ENCODE assay signal across 8 cellular contexts in the genomic region with DNA sequence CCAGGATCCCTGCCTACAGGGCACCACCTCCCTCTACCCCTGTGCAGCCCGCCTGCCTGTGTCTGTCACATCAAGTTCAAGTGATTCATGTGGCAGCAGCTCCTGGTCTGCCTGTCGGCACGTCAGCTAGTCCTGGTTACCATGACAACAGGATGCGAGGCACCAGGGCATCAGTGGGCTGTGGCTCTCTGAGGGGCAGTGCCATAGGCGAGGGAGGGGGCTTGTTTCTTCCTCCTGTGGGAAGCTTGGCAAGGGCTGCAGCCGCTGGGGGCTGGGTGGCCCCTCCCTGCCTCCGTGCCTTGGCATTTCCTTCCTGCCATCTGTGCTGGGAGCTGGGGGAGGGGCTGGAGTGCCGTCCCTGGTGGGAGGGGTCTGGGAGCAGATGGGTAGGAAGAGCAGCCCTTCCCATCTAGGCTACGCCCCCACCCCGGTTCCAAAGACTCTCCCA. TPM values are rescaled to one million over a fixed set of nuclear protein-coding genes. Genes with fewer than 3 reads are reported as not detected.
A peak's percentile ranks its signal among the peaks of the same experiment; 100 is the strongest.
DNase-seq lines count a peak whose midpoint lies in the region; ATAC-seq and TF ChIP-seq lines count a peak whose summit lies in the region.

No MANE protein-coding gene starts in this region.

- no peaks in the 10 kb centered on the region for H3K36me3 ChIP-seq in osteoblast (ENCODE audit: insufficient read depth, low read length)

- TF ChIP-seq CTCF in lower leg skin (IDR thresholded peaks at IDR 0.05): no peak
- TF ChIP-seq CTCF in osteoblast (IDR thresholded peaks at IDR 0.05; ENCODE audit: extremely low read depth, low read depth, low read length): no peak

- no peaks in the 10 kb centered on the region for H4K20me1 ChIP-seq in osteoblast (ENCODE audit: insufficient read depth, low read length)

- POLR2A ChIA-PET in activated CD4-positive, alpha-beta memory T cell treated with anti-CD3 and anti-CD28 coated beads for 36 hours (lab: Charles Lee): interaction anchor here (0.7 kb wide), 1 partner anchor 29 kb away, joined by 3 read pairs; no protein-coding TSS in a partner anchor

- no peak overlapping the region for H3K27ac ChIP-seq in osteoblast (ENCODE audit: low read depth, low read length)

- no peaks in the 10 kb centered on the region for H3K4me1 ChIP-seq in osteoblast (ENCODE audit: insufficient read depth, low read length)

- H3K27me3 Mint-ChIP-seq in activated CD4-positive, alpha-beta memory T cell treated with anti-CD3 and anti-CD28 coated beads for 36 hours: peaks cover 30% of the 10 kb centered on the region

- no peaks in the 10 kb centered on the region for H3K79me2 ChIP-seq in osteoblast (ENCODE audit: insufficient read depth, low read length)

- H3K4me2 ChIP-seq in osteoblast (ENCODE audit: insufficient read depth, low read length): no peak overlapping the region

- CTCF ChIA-PET in activated CD4-positive, alpha-beta memory T cell treated with anti-CD3 and anti-CD28 coated beads for 36 hours (lab: Charles Lee): interaction anchor here (1.0 to 1.2 kb wide), 2 partner anchors 19 to 735 kb away, joined by 3 read pairs; no protein-coding TSS in a partner anchor

- peaks cover 2% of the 10 kb centered on the region for H3K4me1 Mint-ChIP-seq in activated CD4-positive, alpha-beta memory T cell treated with anti-CD3 and anti-CD28 coated beads for 36 hours (ENCODE audit: low read depth)

- no peak overlapping the region for H2AFZ ChIP-seq in osteoblast (ENCODE audit: low read length)

- H3K27ac Mint-ChIP-seq in activated CD4-positive, alpha-beta memory T cell treated with anti-CD3 and anti-CD28 coated beads for 36 hours: no peak overlapping the region

- H3K4me3 ChIP-seq in lower leg skin (ENCODE audit: low read depth, poor library complexity, severe bottlenecking) (no peak overlapping the region), osteoblast (ENCODE audit: insufficient read depth, low read length) (no peak overlapping the region)

- peaks cover 20% of the 10 kb centered on the region for H3K27me3 ChIP-seq in osteoblast (ENCODE audit: insufficient read depth, low read length)

- H3K9me3 Mint-ChIP-seq in activated CD4-positive, alpha-beta memory T cell treated with anti-CD3 and anti-CD28 coated beads for 36 hours: peaks cover 7% of the 10 kb centered on the region

- intact Hi-C loops in activated CD4-positive, alpha-beta memory T cell treated with anti-CD3 and anti-CD28 coated beads for 36 hours (cut with micrococcal nuclease): no loop called here
- intact Hi-C loops in lower leg skin (cut with DNase I; ENCODE audit: low total_unique reads): no loop called here

- DNase-seq in EL (peak; percentile 55), NCI-H128 (lab: John Stamatoyannopoulos, UW; ENCODE audit: unreplicated experiment) (peak; percentile 90), lung microvascular endothelial cell (ENCODE audit: low read depth in 2 of 2) (peak; percentile 50 to 68), lower leg skin (ENCODE audit: low spot score in 2 of 2) (no peak), osteoblast (ENCODE audit: insufficient read length, low spot score, missing footprints) (no peak)
- DNase-seq in activated CD4-positive, alpha-beta memory T cell treated with anti-CD3 and anti-CD28 coated beads for 36 hours: peak; percentile 40

- WGBS in lower leg skin, 2 donors: 2 to 7% methylated on average over 8 to 10 of the region's 10 CpGs

- TF ChIP-seq POLR2A in lower leg skin (IDR thresholded peaks at IDR 0.05): no peak

- no peaks in the 10 kb centered on the region for H3K9me3 ChIP-seq in osteoblast (ENCODE audit: low read depth, low read length)

- H3K36me3 Mint-ChIP-seq in activated CD4-positive, alpha-beta memory T cell treated with anti-CD3 and anti-CD28 coated beads for 36 hours: peaks cover 2% of the 10 kb centered on the region

- ATAC-seq in HG03521 (IDR thresholded peaks at IDR 0.05; ENCODE audit: unreplicated experiment): no peak
- no peak for ATAC-seq in HG03175 (IDR thresholded peaks at IDR 0.05; ENCODE audit: unreplicated experiment)

- H3K4me3 Mint-ChIP-seq in activated CD4-positive, alpha-beta memory T cell treated with anti-CD3 and anti-CD28 coated beads for 36 hours: no peak overlapping the region

RNA-seq across cellular contexts. Expression of gene FOXO6, which starts 43.1 kb away (rescaled TPM):
- under 1 TPM; 0.19 TPM for total RNA-seq in activated CD4-positive, alpha-beta memory T cell treated with anti-CD3 and anti-CD28 coated beads for 36 hours
- not detected in 2 replicates for total RNA-seq in lung microvascular endothelial cell
- total RNA-seq in lower leg skin: 1 to 10 TPM in 3 of 4 donors, under 1 TPM in 1; 0.15 to 3.5 (median 1.5) TPM
- not detected in 2 replicates for total RNA-seq in osteoblast

Comparison
In these comparisons a context has a peak if more than half of its experiments do, and no peak if none do; other contexts are left out.
1. DNase-seq: peak in EL (single experiment), NCI-H128 (single experiment), activated CD4-positive, alpha-beta memory T cell treated with anti-CD3 and anti-CD28 coated beads for 36 hours (single experiment) and lung microvascular endothelial cell (2 of 2); none in lower leg skin (0 of 2) and osteoblast (single experiment).